8 cellular contexts compared by ENCODE assay signal in the genomic region with DNA sequence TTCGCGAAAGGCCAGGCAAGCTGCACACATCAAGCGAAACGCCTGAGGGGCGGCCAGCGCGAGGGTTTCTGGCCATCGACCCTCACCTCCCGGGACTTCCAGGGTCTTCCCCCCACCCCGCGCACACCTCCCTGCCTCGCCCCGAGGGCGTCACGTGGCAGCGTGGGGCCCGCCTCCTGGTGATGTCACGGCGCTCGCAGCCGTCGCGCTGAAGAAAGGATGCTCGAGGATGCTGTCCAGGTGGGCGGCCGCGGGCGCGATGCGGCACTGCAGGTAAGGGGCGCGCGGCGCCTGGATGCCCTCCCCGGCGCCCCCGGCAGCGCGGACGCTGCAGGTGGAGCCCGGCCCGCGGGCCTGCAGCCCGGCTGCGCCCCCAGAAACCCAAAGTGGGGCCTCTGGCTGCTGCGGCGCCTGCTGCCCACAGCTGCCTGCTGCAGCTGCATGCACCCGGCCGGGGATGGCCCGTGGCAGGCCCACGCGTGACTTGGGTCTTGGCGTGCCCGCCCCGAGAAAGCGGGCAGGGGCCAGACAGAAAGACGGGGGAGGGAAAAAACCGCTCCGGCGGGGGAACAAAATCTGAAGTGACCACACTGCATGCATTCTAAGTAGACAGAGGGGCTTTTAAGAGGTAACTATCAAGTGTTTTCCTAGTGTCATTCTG. TPM values are rescaled to one million over a fixed set of nuclear protein-coding genes. Genes with fewer than 3 reads are reported as not detected.
DNase-seq lines count a peak whose midpoint lies in the region; ATAC-seq and TF ChIP-seq lines count a peak whose summit lies in the region.

No MANE protein-coding gene starts in this region.

- H3K4me3 Mint-ChIP-seq in activated T-helper 2 cell treated with anti-CD3 and anti-CD28 coated beads, Interferon-gamma antibody, Interleukin-2, Interleukin-4, amounts not matched to agents 10 μg/mL and 5 μg/mL and 100 μg/mL, durations not matched to agents 14 hours and 24 hours and 36 hours (ENCODE audit: low read depth): no peak overlapping the region

- no peak for DNase-seq in RWPE2 (ENCODE audit: low spot score)
- DNase-seq in globus pallidus (ENCODE audit: low spot score): peak; percentile 70
- no peak for DNase-seq in sciatic nerve (ENCODE audit: low spot score)
- no peak for DNase-seq in activated T-helper 2 cell treated with anti-CD3 and anti-CD28 coated beads, Interferon-gamma antibody, Interleukin-2, Interleukin-4, amounts not matched to agents 10 μg/mL and 5 μg/mL and 100 μg/mL, durations not matched to agents 14 hours and 24 hours and 36 hours (ENCODE audit: low spot score)
- no peak for DNase-seq in HAP-1 (ENCODE audit: low spot score in 2 of 2)
- no peak for DNase-seq in stimulated activated naive CD4-positive, alpha-beta T cell treated with Interleukin-2 at 50 U/mL for 16 hours (lab: John Stamatoyannopoulos, UW)

- H3K4me2 ChIP-seq in BLaER1: peak overlapping the region; percentile 34

- ATAC-seq in HG02678 (IDR thresholded peaks at IDR 0.05; ENCODE audit: unreplicated experiment): peak; percentile 63
- ATAC-seq in RWPE2 (ENCODE audit: low read depth): no peak; the same call in 2 of the 3 replicates
- ATAC-seq in sciatic nerve: peak; percentile 41

- H3K9me3 Mint-ChIP-seq in activated T-helper 2 cell treated with anti-CD3 and anti-CD28 coated beads, Interferon-gamma antibody, Interleukin-2, Interleukin-4, amounts not matched to agents 10 μg/mL and 5 μg/mL and 100 μg/mL, durations not matched to agents 14 hours and 24 hours and 36 hours: no peaks in the 10 kb centered on the region

- H3K27me3 ChIP-seq in BLaER1: peaks cover 80% of the 10 kb centered on the region
- no peaks in the 10 kb centered on the region for H3K27me3 ChIP-seq in RWPE2 (ENCODE audit: insufficient read depth, poor library complexity, severe bottlenecking)
- no peaks in the 10 kb centered on the region for H3K27me3 ChIP-seq in HAP-1 (ENCODE audit: low read depth)

- H3K36me3 ChIP-seq in BLaER1: no peaks in the 10 kb centered on the region
- H3K36me3 ChIP-seq in RWPE2 (ENCODE audit: low read depth): no peaks in the 10 kb centered on the region
- no peaks in the 10 kb centered on the region for H3K36me3 ChIP-seq in HAP-1 (replicated peaks)

- H3K27ac Mint-ChIP-seq in activated T-helper 2 cell treated with anti-CD3 and anti-CD28 coated beads, Interferon-gamma antibody, Interleukin-2, Interleukin-4, amounts not matched to agents 10 μg/mL and 5 μg/mL and 100 μg/mL, durations not matched to agents 14 hours and 24 hours and 36 hours: no peak overlapping the region

- H3K9me3 ChIP-seq in BLaER1 (no peaks in the 10 kb centered on the region), RWPE2 (ENCODE audit: severe bottlenecking) (no peaks in the 10 kb centered on the region), HAP-1 (no peaks in the 10 kb centered on the region; the same call in 1 of the 2 replicates)

- peaks cover 41% of the 10 kb centered on the region for H3K27me3 Mint-ChIP-seq in activated T-helper 2 cell treated with anti-CD3 and anti-CD28 coated beads, Interferon-gamma antibody, Interleukin-2, Interleukin-4, amounts not matched to agents 10 μg/mL and 5 μg/mL and 100 μg/mL, durations not matched to agents 14 hours and 24 hours and 36 hours (ENCODE audit: low read depth)

- no peak overlapping the region for H3K27ac ChIP-seq in BLaER1
- H3K27ac ChIP-seq in RWPE2 (ENCODE audit: poor library complexity, severe bottlenecking): no peak overlapping the region

- in situ Hi-C loops in HAP-1 (cut with MboI; ENCODE audit: low sequenced_read_pairs): no loop called here

- peaks cover 40% of the 10 kb centered on the region for H4K20me1 ChIP-seq in BLaER1

- TF ChIP-seq CTCF in RWPE2 (IDR thresholded peaks at IDR 0.05; ENCODE audit: poor library complexity, severe bottlenecking): no peak

- H3K9ac ChIP-seq in BLaER1: no peak overlapping the region

- H3K36me3 Mint-ChIP-seq in activated T-helper 2 cell treated with anti-CD3 and anti-CD28 coated beads, Interferon-gamma antibody, Interleukin-2, Interleukin-4, amounts not matched to agents 10 μg/mL and 5 μg/mL and 100 μg/mL, durations not matched to agents 14 hours and 24 hours and 36 hours (ENCODE audit: low read depth): no peaks in the 10 kb centered on the region

- H3K4me3 ChIP-seq in BLaER1 (no peak overlapping the region), RWPE2 (ENCODE audit: severe bottlenecking) (peak overlapping the region; percentile 7), HAP-1 (no peak overlapping the region)

- peaks cover 8% of the 10 kb centered on the region for H3K4me1 Mint-ChIP-seq in activated T-helper 2 cell treated with anti-CD3 and anti-CD28 coated beads, Interferon-gamma antibody, Interleukin-2, Interleukin-4, amounts not matched to agents 10 μg/mL and 5 μg/mL and 100 μg/mL, durations not matched to agents 14 hours and 24 hours and 36 hours (ENCODE audit: low read depth)

- H3K4me1 ChIP-seq in BLaER1: peaks cover 40% of the 10 kb centered on the region
- peaks cover 6% of the 10 kb centered on the region for H3K4me1 ChIP-seq in RWPE2 (ENCODE audit: insufficient read depth, poor library complexity, severe bottlenecking)
- peaks cover 10% of the 10 kb centered on the region for H3K4me1 ChIP-seq in HAP-1

- intact Hi-C loops in sciatic nerve (cut with DNase I): no loop called here
- intact Hi-C loops in activated T-helper 2 cell treated with anti-CD3 and anti-CD28 coated beads, Interferon-gamma antibody, Interleukin-2, Interleukin-4, amounts not matched to agents 10 μg/mL and 5 μg/mL and 100 μg/mL, durations not matched to agents 14 hours and 24 hours and 36 hours (cut with micrococcal nuclease): no loop called here

RNA-seq across cellular contexts. Expression of gene CLCN4, which starts 1.6 kb away (rescaled TPM):
- 9.1 TPM for total RNA-seq in sciatic nerve
- 0.14 and 0.16 TPM in 2 replicates for total RNA-seq in activated T-helper 2 cell treated with anti-CD3 and anti-CD28 coated beads, Interferon-gamma antibody, Interleukin-2, Interleukin-4, amounts not matched to agents 10 μg/mL and 5 μg/mL and 100 μg/mL, durations not matched to agents 14 hours and 24 hours and 36 hours
